In genomic region chr15:77541421-77542181, GRCh38 we compare ENCODE assay signal across 12 cellular contexts.
DNase-seq lines count a peak whose midpoint lies in the region; ATAC-seq, FAIRE-seq and TF ChIP-seq lines count a peak whose summit lies in the region.
"Had no signal": no experiment of that assay in that cellular context is flagged by ENCODE, and none has a peak within 500 bp of the region (broad histone marks: within the 10 kb centered on the region; RNA-seq: fewer than 3 reads in every experiment).

No MANE protein-coding gene starts in this region.

- TF ChIP-seq POLR2A in GM12892 (IDR thresholded peaks at IDR 0.05; ENCODE audit: low read depth, low read length), result no peak

- no TSS peak for BruUV-seq in Panc1 (replicated peaks; lab: Mats Ljungman, UMichigan)

- H3K4me1 ChIP-seq in Panc1 (ENCODE audit: control insufficient read depth, insufficient read depth, low read length), result peaks cover 64% of the 10 kb centered on the region
- no peaks in the 10 kb centered on the region for H3K4me1 ChIP-seq in endodermal cell (ENCODE audit: control insufficient read depth, insufficient read depth, low read length)
- H3K4me1 ChIP-seq in lung (ENCODE audit: control insufficient read depth in 2 of 2, insufficient read depth in 2 of 2, low read length in 2 of 2), result peaks cover 4 to 13% of the 10 kb centered on the region in 2 donors

- H3K27ac Mint-ChIP-seq in endodermal cell, result no peak overlapping the region
- no peak overlapping the region for H3K27ac Mint-ChIP-seq in activated naive CD4-positive, alpha-beta T cell treated with anti-CD3 and anti-CD28 coated beads for 36 hours
- H3K27ac Mint-ChIP-seq: T-helper 2 cell treated with Interferon-gamma antibody and Interleukin-4, amounts not matched to agents 5 μg/mL and 100 μg/mL, for 36 hours had no signal

- CTCF ChIA-PET in Panc1 (lab: Charles Lee), result interaction anchor here (0.6 to 2.7 kb wide), 5 partner anchors 22 to 123 kb away, joined by 3 to 8 read pairs (median 7); no protein-coding TSS in a partner anchor
- CTCF ChIA-PET in activated naive CD4-positive, alpha-beta T cell treated with anti-CD3 and anti-CD28 coated beads for 36 hours (lab: Charles Lee), result interaction anchor here (0.7 to 3.1 kb wide), 7 partner anchors 43 to 568 kb away, joined by 4 to 27 read pairs (median 16); no protein-coding TSS in a partner anchor

- peaks cover 35% of the 10 kb centered on the region for H3K27me3 Mint-ChIP-seq in endodermal cell (ENCODE audit: insufficient read depth)
- no peaks in the 10 kb centered on the region for H3K27me3 Mint-ChIP-seq in activated naive CD4-positive, alpha-beta T cell treated with anti-CD3 and anti-CD28 coated beads for 36 hours (ENCODE audit: low read depth)

- no peak for FAIRE-seq in GM12892 (lab: Jason Lieb, UNC)

- no peak overlapping the region for H3K4me3 Mint-ChIP-seq in endodermal cell
- no peak overlapping the region for H3K4me3 Mint-ChIP-seq in activated naive CD4-positive, alpha-beta T cell treated with anti-CD3 and anti-CD28 coated beads for 36 hours

- H3K36me3 ChIP-seq in Panc1 (ENCODE audit: control insufficient read depth, insufficient read depth, low read length) (no peaks in the 10 kb centered on the region; the same call in 1 of the 2 replicates), endodermal cell (ENCODE audit: control insufficient read depth, insufficient read depth, low read length) (no peaks in the 10 kb centered on the region), lung (ENCODE audit: control insufficient read depth in 2 of 2, insufficient read depth in 2 of 2, low read length in 2 of 2) (no peaks in the 10 kb centered on the region)
- H3K36me3 ChIP-seq: thoracic aorta had no signal

- H3K9me3 ChIP-seq in Panc1 (ENCODE audit: control insufficient read depth, insufficient read depth, low read depth, low read length), result no peaks in the 10 kb centered on the region
- H3K9me3 ChIP-seq in endodermal cell (ENCODE audit: control insufficient read depth, low read length), result no peaks in the 10 kb centered on the region
- H3K9me3 ChIP-seq in lung (ENCODE audit: control insufficient read depth in 2 of 2, insufficient read depth in 1 of 2, low read length in 1 of 2), result no peaks in the 10 kb centered on the region
- H3K9me3 ChIP-seq: thoracic aorta had no signal

- DNase-seq in Panc1 (ENCODE audit: low read depth, low spot score) (no peak), endodermal cell (peak; percentile 69), lung (ENCODE audit: low spot score) (peak; percentile 36), superior temporal gyrus (ENCODE audit: extremely low spot score) (peak; percentile 58), GM12892 (ENCODE audit: insufficient read length) (no peak)
- no peak for DNase-seq in activated T-cell treated with anti-CD3 and anti-CD28 coated beads, Interleukin-2, amount 50 U/mL, for 1 hour
- DNase-seq in activated naive CD4-positive, alpha-beta T cell treated with anti-CD3 and anti-CD28 coated beads for 36 hours, result no peak
- DNase-seq: activated T-cell treated with anti-CD3 and anti-CD28 coated beads, Interleukin-2, amount 50 U/mL, for 24 hours; effector memory CD4-positive, alpha-beta T cell; GDM1 had no signal

- H3K9ac ChIP-seq in endodermal cell (ENCODE audit: extremely low read depth, low read length, poor library complexity, severe bottlenecking), result no peak overlapping the region

- intact Hi-C loops in Panc1 (cut with micrococcal nuclease; ENCODE audit: unreplicated experiment), result loop anchor here (2.0 to 5.0 kb wide), 2 partner anchors 423 to 514 kb away; no protein-coding TSS in a partner anchor
- intact Hi-C loops in activated naive CD4-positive, alpha-beta T cell treated with anti-CD3 and anti-CD28 coated beads for 36 hours (cut with micrococcal nuclease), result loop anchor here (2.0 to 5.0 kb wide), 2 partner anchors 519 to 567 kb away; no protein-coding TSS in a partner anchor

- peaks cover 12% of the 10 kb centered on the region for H3K4me1 Mint-ChIP-seq in endodermal cell
- H3K4me1 Mint-ChIP-seq in activated naive CD4-positive, alpha-beta T cell treated with anti-CD3 and anti-CD28 coated beads for 36 hours (ENCODE audit: low read depth), result peaks cover 10% of the 10 kb centered on the region

- H3K27ac ChIP-seq in Panc1 (ENCODE audit: low read length) (peak overlapping the region; percentile 90), endodermal cell (ENCODE audit: low read depth, low read length) (peak overlapping the region; percentile 82), lung (ENCODE audit: low read depth in 1 of 2, low read length in 1 of 2) (no peak overlapping the region)
- H3K27ac ChIP-seq: thoracic aorta had no signal

- no peaks in the 10 kb centered on the region for H3K9me3 Mint-ChIP-seq in endodermal cell
- H3K9me3 Mint-ChIP-seq in activated naive CD4-positive, alpha-beta T cell treated with anti-CD3 and anti-CD28 coated beads for 36 hours, result no peaks in the 10 kb centered on the region
- H3K9me3 Mint-ChIP-seq: activated T-cell treated with anti-CD3 and anti-CD28 coated beads, Interleukin-2, amount 50 U/mL, for 24 hours; T-helper 2 cell treated with Interferon-gamma antibody and Interleukin-4, amounts not matched to agents 5 μg/mL and 100 μg/mL, for 36 hours had no signal

- POLR2A ChIA-PET in Panc1 (lab: Charles Lee), result no interaction called here

- no peak overlapping the region for H3K4me3 ChIP-seq in Panc1 (ENCODE audit: low read depth in 2 of 2, low read length in 2 of 2)
- H3K4me3 ChIP-seq in endodermal cell (ENCODE audit: low read length), result no peak overlapping the region
- H3K4me3 ChIP-seq in lung, result no peak overlapping the region
- H3K4me3 ChIP-seq: thoracic aorta had no signal

- in situ Hi-C loops in Panc1 (cut with HindIII; ENCODE audit: low pct_unique_long_range_greater_than_20kb, low sequenced_read_pairs), result no loop called here

- H3K27me3 ChIP-seq in Panc1 (ENCODE audit: control insufficient read depth, insufficient read depth, low read length), result no peaks in the 10 kb centered on the region
- H3K27me3 ChIP-seq in endodermal cell (ENCODE audit: control insufficient read depth, insufficient read depth, low read length, poor library complexity, severe bottlenecking), result peaks cover 17% of the 10 kb centered on the region
- no peaks in the 10 kb centered on the region for H3K27me3 ChIP-seq in lung (ENCODE audit: control insufficient read depth, insufficient read depth)

- no peak for ATAC-seq in Panc1
- no peak for ATAC-seq in lung (ENCODE audit: insufficient read depth, low FRiP score)

- no peaks in the 10 kb centered on the region for H3K36me3 Mint-ChIP-seq in endodermal cell (ENCODE audit: low read depth)
- no peaks in the 10 kb centered on the region for H3K36me3 Mint-ChIP-seq in activated naive CD4-positive, alpha-beta T cell treated with anti-CD3 and anti-CD28 coated beads for 36 hours (ENCODE audit: low read depth)

- no peak for TF ChIP-seq CTCF in Panc1 (IDR thresholded peaks at IDR 0.05)
- TF ChIP-seq CTCF in endodermal cell (conservative IDR thresholded peaks at IDR 0.05), result no peak
- TF ChIP-seq CTCF in lung (IDR thresholded peaks at IDR 0.05; ENCODE audit: control extremely low read depth, extremely low read depth), result no peak

- 66 to 69% methylated on average over 8 to 13 of the region's 13 CpGs for WGBS in endodermal cell (ENCODE audit: insufficient coverage in 1 of 2, insufficient read length in 1 of 2), 2 experiments
- 60 to 75% methylated on average over 13 of the region's 13 CpGs for WGBS in lung, 2 donors

Comparison
In these comparisons a context has a peak if more than half of its experiments do, and no peak if none do; other contexts are left out.
1. DNase-seq: peak in endodermal cell (single experiment), lung (single experiment) and superior temporal gyrus (single experiment); none in Panc1 (single experiment), GM12892 (single experiment), activated T-cell treated with anti-CD3 and anti-CD28 coated beads, Interleukin-2, amount 50 U/mL, for 1 hour (single experiment) and activated naive CD4-positive, alpha-beta T cell treated with anti-CD3 and anti-CD28 coated beads for 36 hours (single experiment).
2. H3K27ac ChIP-seq: peak in Panc1 (single experiment) and endodermal cell (single experiment); none in lung (0 of 2).